Comparison of ENCODE assay signal across 1 cellular context in the genomic region with DNA sequence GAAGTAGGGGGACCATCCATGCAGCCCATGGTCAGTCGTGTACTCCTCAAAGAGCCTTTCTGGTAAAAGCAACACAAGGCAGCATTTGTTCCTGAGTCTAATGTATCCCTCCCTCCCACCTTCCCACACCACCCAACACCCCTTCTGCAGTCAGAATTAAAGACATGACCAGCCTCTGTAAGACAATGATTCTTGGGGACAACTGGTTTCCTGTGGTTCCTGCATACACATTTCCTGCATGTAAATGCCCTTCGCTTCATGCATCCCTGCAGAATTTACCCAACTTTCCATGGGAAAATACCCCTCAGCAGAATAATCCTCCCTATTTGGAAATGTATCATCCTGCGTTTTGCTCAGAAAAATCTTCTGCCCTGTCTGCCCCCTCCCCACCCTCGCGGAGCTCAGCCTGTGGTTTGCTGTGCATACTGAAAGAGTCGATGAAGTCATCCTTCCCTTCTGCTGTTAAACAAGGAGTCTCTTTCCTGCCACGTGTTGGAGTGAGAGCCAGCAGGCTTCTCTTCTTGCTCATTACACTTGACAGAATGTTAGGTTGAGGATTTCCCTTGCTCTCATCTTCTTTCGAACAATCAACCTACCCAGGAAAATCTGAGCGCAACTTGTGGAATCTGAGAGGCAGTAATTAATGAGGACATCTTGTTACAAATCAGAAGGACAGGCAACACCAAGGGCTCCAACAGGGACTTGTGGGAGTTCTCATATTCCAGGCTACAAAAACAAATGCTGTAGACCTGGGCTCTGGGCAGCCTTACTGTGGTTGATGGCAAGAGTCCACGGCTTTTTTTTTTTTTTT.
TF ChIP-seq lines count a peak whose summit lies in the region.

No MANE protein-coding gene starts in this region.

TF ChIP-seq in GM12878, 131 proteins besides CTCF, POLR2A, EP300 and RAD21 (continued from another document):
- TF ChIP-seq ATF2 (IDR thresholded peaks at IDR 0.05; ENCODE audit: low read length) = peak; percentile 60
- no peak for TF ChIP-seq ZSCAN29 (IDR thresholded peaks at IDR 0.05)
